8 cellular contexts compared by ENCODE assay signal in genomic region chr2:240595381-240596079, GRCh38. TPM values are rescaled to one million over a fixed set of nuclear protein-coding genes. Genes with fewer than 3 reads are reported as not detected.
DNase-seq lines count a peak whose midpoint lies in the region; ATAC-seq and TF ChIP-seq lines count a peak whose summit lies in the region.

No MANE protein-coding gene starts in this region.

- peak; percentile 33; the same call in 1 of the 2 replicates for TF ChIP-seq RAD21 in SK-N-SH (IDR thresholded peaks at IDR 0.05; ENCODE audit: low read length)

- H3K27ac ChIP-seq in 22Rv1 (no peak overlapping the region), SK-N-SH (ENCODE audit: low read depth in 2 of 2, low read length in 1 of 2) (no peak overlapping the region)

- DNase-seq in GM12864 (ENCODE audit: low read depth): no peak
- DNase-seq in SK-N-SH: peak; percentile 76
- no peak for DNase-seq in retinal pigment epithelial cell (ENCODE audit: low read depth)
- no peak for DNase-seq in HPDE6-E6E7 (ENCODE audit: extremely low spot score)
- no peak for DNase-seq in NCI-H2029 (lab: John Stamatoyannopoulos, UW)

- peaks cover 0 to 3% of the 10 kb centered on the region in 2 experiments; a peak in 1 of 4 replicates for H3K4me1 ChIP-seq in SK-N-SH (ENCODE audit: control insufficient read depth in 1 of 2, insufficient read depth in 2 of 2, low read depth in 1 of 2, low read length in 1 of 2)

- CTCF ChIA-PET in SK-N-SH (lab: Yijun Ruan, JAX): interaction anchor here (1.4 kb wide), 1 partner anchor 82 kb away, joined by 4 read pairs; no protein-coding TSS in a partner anchor

- peaks cover 9% of the 10 kb centered on the region; the same call in 1 of the 2 replicates for H4K20me1 ChIP-seq in SK-N-SH (ENCODE audit: insufficient read depth)

- H3K36me3 ChIP-seq in SK-N-SH (replicated peaks in 1 of 2; ENCODE audit: control insufficient read depth in 1 of 2, insufficient read depth in 2 of 2, low read length in 1 of 2): peaks cover 0 to 41% of the 10 kb centered on the region in 2 experiments

- POLR2A ChIA-PET in SK-N-SH (lab: Yijun Ruan, JAX): interaction anchor here (0.6 kb wide), 1 partner anchor 570 kb away, joined by 3 read pairs; the partner anchor contains the start of gene NDUFA10

- WGBS in SK-N-SH (ENCODE audit: low lambda C conversion rate): 57% methylated on average over 6 of the region's 18 CpGs

- ATAC-seq in esophagus mucosa (peak; percentile 18), GM18861 (IDR thresholded peaks at IDR 0.05; ENCODE audit: unreplicated experiment) (no peak)

- H3K9me2 ChIP-seq in SK-N-SH: no peaks in the 10 kb centered on the region

- H3K27me3 ChIP-seq in SK-N-SH (ENCODE audit: insufficient read depth): no peaks in the 10 kb centered on the region

- H3F3A ChIP-seq in SK-N-SH (replicated peaks; ENCODE audit: insufficient read depth): no peaks in the 10 kb centered on the region

- peak; percentile 51 for TF ChIP-seq CTCF in 22Rv1 (IDR thresholded peaks at IDR 0.05)
- peak; percentile 43 for TF ChIP-seq CTCF in GM12864 (IDR thresholded peaks at IDR 0.05; ENCODE audit: low read depth, low read length, missing control alignments)
- peak; percentile 31 for TF ChIP-seq CTCF in SK-N-SH (IDR thresholded peaks at IDR 0.05)
- peak; percentile 33 for TF ChIP-seq CTCF in retinal pigment epithelial cell (conservative IDR thresholded peaks at IDR 0.05; ENCODE audit: low read depth, low read length)

- no peak overlapping the region for H3K4me2 ChIP-seq in SK-N-SH

- peaks cover 28% of the 10 kb centered on the region; the same call in 1 of the 2 replicates for H3K79me2 ChIP-seq in SK-N-SH (ENCODE audit: insufficient read depth)

- H3K4me3 ChIP-seq in GM12864 (ENCODE audit: low read depth, low read length) (no peak overlapping the region), SK-N-SH (ENCODE audit: low read depth in 2 of 2, low read length in 1 of 2) (no peak overlapping the region), retinal pigment epithelial cell (ENCODE audit: low read length) (no peak overlapping the region)

- no peak for TF ChIP-seq EP300 in SK-N-SH (IDR thresholded peaks at IDR 0.05; ENCODE audit: borderline replicate concordance in 1 of 2, low read depth in 1 of 2, low read length in 1 of 2)

- H2AFZ ChIP-seq in SK-N-SH (ENCODE audit: low read depth): no peak overlapping the region

- no peak overlapping the region for H3K9ac ChIP-seq in SK-N-SH

- no peaks in the 10 kb centered on the region for H3K9me3 ChIP-seq in SK-N-SH

TF ChIP-seq in SK-N-SH, 30 proteins besides CTCF, POLR2A, EP300 and RAD21:
- TF ChIP-seq SMC3 (IDR thresholded peaks at IDR 0.05; ENCODE audit: low read depth, low read length) (peak; percentile 24; the same call in 1 of the 2 replicates), RCOR1 (IDR thresholded peaks at IDR 0.05; ENCODE audit: low read length) (no peak)

RNA-seq across cellular contexts. Expression of gene CAPN10, which starts 9.0 kb away (rescaled TPM):
- polyA plus RNA-seq in SK-N-SH (2012; rRNA removed): 24.0 and 28.1 TPM in 2 replicates
- polyA plus RNA-seq in SK-N-SH (2012; cell fraction: cytosol; rRNA removed): 7.5 and 13.2 TPM in 2 replicates
- polyA plus RNA-seq in SK-N-SH (2012; cell fraction: nucleus; rRNA removed): 110 and 163 TPM in 2 replicates
- 10.5 TPM for total RNA-seq in esophagus mucosa

RNA-seq across cellular contexts. Expression of gene RNPEPL1, which starts 27.2 kb away (rescaled TPM):
- polyA plus RNA-seq in SK-N-SH (2012; rRNA removed): 13.3 and 14.3 TPM in 2 replicates
- polyA plus RNA-seq in SK-N-SH (2012; cell fraction: cytosol; rRNA removed): 4.9 and 9.6 TPM in 2 replicates
- polyA plus RNA-seq in SK-N-SH (2012; cell fraction: nucleus; rRNA removed): 41.2 and 59.3 TPM in 2 replicates
- 44.6 TPM for total RNA-seq in esophagus mucosa

RNA-seq across cellular contexts. Expression of gene GPR35, which starts 29.8 kb away (rescaled TPM):
- 1.2 and 1.3 TPM in 2 replicates for polyA plus RNA-seq in SK-N-SH (2012; rRNA removed)
- 0.31 and 0.37 TPM in 2 replicates for polyA plus RNA-seq in SK-N-SH (2012; cell fraction: cytosol; rRNA removed)
- 8.6 and 12.4 TPM in 2 replicates for polyA plus RNA-seq in SK-N-SH (2012; cell fraction: nucleus; rRNA removed)
- total RNA-seq in esophagus mucosa: 0.24 TPM

RNA-seq across cellular contexts. Expression of gene DUSP28, which starts 35.4 kb away (rescaled TPM):
- polyA plus RNA-seq in SK-N-SH (2012; rRNA removed): 4.1 and 6.4 TPM in 2 replicates
- 5.2 and 5.8 TPM in 2 replicates for polyA plus RNA-seq in SK-N-SH (2012; cell fraction: cytosol; rRNA removed)
- polyA plus RNA-seq in SK-N-SH (2012; cell fraction: nucleus; rRNA removed): 4.5 and 5.9 TPM in 2 replicates
- total RNA-seq in esophagus mucosa: 3.7 TPM

RNA-seq across cellular contexts. Expression of gene ANKMY1, which starts 37.7 kb away (rescaled TPM):
- polyA plus RNA-seq in SK-N-SH (2012; rRNA removed): 12.1 and 15.9 TPM in 2 replicates
- 5.0 and 7.1 TPM in 2 replicates for polyA plus RNA-seq in SK-N-SH (2012; cell fraction: cytosol; rRNA removed)
- 56.7 and 59.6 TPM in 2 replicates for polyA plus RNA-seq in SK-N-SH (2012; cell fraction: nucleus; rRNA removed)
- total RNA-seq in esophagus mucosa: 8.9 TPM
